In genomic region chr2:216482640-216483039, GRCh38 we compare ENCODE assay signal across 37 cellular contexts.
"Had no signal": no experiment of that assay in that cellular context is flagged by ENCODE, and none has a peak within 500 bp of the region (broad histone marks: within the 10 kb centered on the region; RNA-seq: fewer than 3 reads in every experiment).

No MANE protein-coding gene starts in this region.

- H3K27ac Mint-ChIP-seq: activated CD4-positive, alpha-beta memory T cell treated with anti-CD3 and anti-CD28 coated beads, Interleukin-2, amount 10 ng/mL, durations not matched to agents 7 days and 5 days; activated CD4-positive, alpha-beta T cell treated with anti-CD3 and anti-CD28 coated beads for 36 hours; activated CD4-positive, alpha-beta T cell treated with anti-CD3 and anti-CD28 coated beads, Interleukin-2, amount 10 ng/mL, durations not matched to agents 7 days and 5 days; activated naive CD4-positive, alpha-beta T cell treated with anti-CD3 and anti-CD28 coated beads for 36 hours; activated naive CD4-positive, alpha-beta T cell treated with anti-CD3 and anti-CD28 coated beads, Interleukin-2, amount 50 U/mL, for 72 hours; activated naive CD8-positive, alpha-beta T cell treated with anti-CD3 and anti-CD28 coated beads for 36 hours; activated T-helper 1 cell treated with anti-CD3 and anti-CD28 coated beads, Interleukin-12 subunit alpha, Interleukin-12 subunit beta, Interleukin-2, Interleukin-4 antibody, amounts not matched to agents 30 ng/mL and 10 ng/mL and 1 ng/mL, durations not matched to agents 14 hours and 24 hours and 36 hours; activated T-helper 17 cell treated with anti-CD3 and anti-CD28 coated beads, Interleukin-2, amount 50 U/mL, for 72 hours; T-helper 1 cell treated with Interleukin-12 subunit alpha and Interleukin-12 subunit beta and Interleukin-4 antibody, amounts not matched to agents 30 μg/mL and 1 μg/mL, for 36 hours; T-helper 2 cell treated with Interferon-gamma antibody and Interleukin-4, amounts not matched to agents 5 μg/mL and 100 μg/mL, for 36 hours; WTC11 had no signal

- H3K4me1 ChIP-seq: adrenal gland, body of pancreas, breast epithelium had no signal

- H3K4me3 Mint-ChIP-seq: activated CD4-positive, alpha-beta memory T cell treated with anti-CD3 and anti-CD28 coated beads, Interleukin-2, amount 10 ng/mL, durations not matched to agents 7 days and 5 days; activated CD4-positive, alpha-beta T cell treated with anti-CD3 and anti-CD28 coated beads for 36 hours; activated CD4-positive, alpha-beta T cell treated with anti-CD3 and anti-CD28 coated beads, Interleukin-2, amount 10 ng/mL, durations not matched to agents 7 days and 5 days; activated naive CD4-positive, alpha-beta T cell treated with anti-CD3 and anti-CD28 coated beads for 36 hours; activated naive CD8-positive, alpha-beta T cell treated with anti-CD3 and anti-CD28 coated beads for 36 hours; activated T-cell treated with anti-CD3 and anti-CD28 coated beads, Interleukin-2, amount 50 U/mL, for 4 hours; activated T-cell treated with anti-CD3 and anti-CD28 coated beads, Interleukin-2, amount 50 U/mL, for 72 hours; activated T-helper 1 cell treated with anti-CD3 and anti-CD28 coated beads, Interleukin-12 subunit alpha, Interleukin-12 subunit beta, Interleukin-2, Interleukin-4 antibody, amounts not matched to agents 30 ng/mL and 10 ng/mL and 1 ng/mL, durations not matched to agents 14 hours and 24 hours and 36 hours; activated T-helper 17 cell treated with anti-CD3 and anti-CD28 coated beads, Interleukin-2, amount 50 U/mL, for 72 hours; T-helper 1 cell treated with Interleukin-12 subunit alpha and Interleukin-12 subunit beta and Interleukin-4 antibody, amounts not matched to agents 30 μg/mL and 1 μg/mL, for 36 hours; T-helper 2 cell treated with Interferon-gamma antibody and Interleukin-4, amounts not matched to agents 5 μg/mL and 100 μg/mL, for 36 hours; WTC11 had no signal

- H3K4me1 Mint-ChIP-seq: activated CD4-positive, alpha-beta T cell treated with anti-CD3 and anti-CD28 coated beads, Interleukin-2, amount 10 ng/mL, durations not matched to agents 7 days and 5 days; activated T-helper 17 cell treated with anti-CD3 and anti-CD28 coated beads, Interleukin-2, amount 50 U/mL, for 72 hours had no signal

- ATAC-seq: activated CD4-positive, alpha-beta T cell treated with anti-CD3 and anti-CD28 coated beads for 36 hours; activated CD4-positive, CD25-positive, alpha-beta regulatory T cell treated with anti-CD3 and anti-CD28 coated beads, Interleukin-2, amount 50 U/mL, for 24 hours; activated naive CD4-positive, alpha-beta T cell treated with anti-CD3 and anti-CD28 coated beads, Interleukin-2, amount 50 U/mL, for 72 hours; activated T-cell treated with anti-CD3 and anti-CD28 coated beads, Interleukin-2, amount 50 U/mL, for 4 hours; activated T-cell treated with anti-CD3 and anti-CD28 coated beads, Interleukin-2, amount 50 U/mL, for 72 hours; activated T-helper 17 cell treated with anti-CD3 and anti-CD28 coated beads, Interleukin-2, amount 50 U/mL, for 72 hours; body of pancreas; WTC11 had no signal

- H3K4me3 ChIP-seq: adrenal gland, body of pancreas, breast epithelium had no signal

- DNase-seq: activated CD4-positive, alpha-beta memory T cell treated with anti-CD3 and anti-CD28 coated beads, Interleukin-2, amount 10 ng/mL, durations not matched to agents 7 days and 5 days; activated CD4-positive, alpha-beta T cell treated with anti-CD3 and anti-CD28 coated beads for 1 hour; activated CD4-positive, alpha-beta T cell treated with anti-CD3 and anti-CD28 coated beads for 36 hours; activated CD4-positive, alpha-beta T cell treated with anti-CD3 and anti-CD28 coated beads for 48 hours; activated CD4-positive, alpha-beta T cell treated with anti-CD3 and anti-CD28 coated beads, Interleukin-2, amount 10 ng/mL, durations not matched to agents 7 days and 5 days; activated CD4-positive, alpha-beta T cell treated with anti-CD3 and anti-CD28 coated beads, Interleukin-2, amount 50 U/mL, for 48 hours; activated CD4-positive, CD25-positive, alpha-beta regulatory T cell; activated CD8-positive, alpha-beta memory T cell treated with anti-CD3 and anti-CD28 coated beads, Interleukin-2, amount 50 U/mL, for 4 hours; activated effector memory CD4-positive, alpha-beta T cell treated with anti-CD3 and anti-CD28 coated beads, Interleukin-2, amount 50 U/mL, for 16 hours; activated gamma-delta T cell treated with Interleukin-2 at 50 U/mL for 16 hours; activated naive CD4-positive, alpha-beta T cell; activated naive CD4-positive, alpha-beta T cell treated with anti-CD3 and anti-CD28 coated beads for 36 hours; activated naive CD4-positive, alpha-beta T cell treated with anti-CD3 and anti-CD28 coated beads, Interleukin-2, amount 50 U/mL, for 16 hours; activated naive CD8-positive, alpha-beta T cell treated with anti-CD3 and anti-CD28 coated beads for 36 hours; activated T-cell treated with anti-CD3 and anti-CD28 coated beads for 4 hours; activated T-cell treated with anti-CD3 and anti-CD28 coated beads, Interleukin-2, amount 50 U/mL, for 1 hour; activated T-cell treated with anti-CD3 and anti-CD28 coated beads, Interleukin-2, amount 50 U/mL, for 4 hours; activated T-cell treated with anti-CD3 and anti-CD28 coated beads, Interleukin-2, amount 50 U/mL, for 72 hours; adrenal gland; amniotic stem cell; aorta; body of pancreas; brain microvascular endothelial cell; central memory CD4-positive, alpha-beta T cell; T-helper 1 cell; T-helper 2 cell; T-helper 9 cell; WERI-Rb-1 had no signal

- H3K27ac ChIP-seq: adrenal gland, body of pancreas, brain microvascular endothelial cell, breast epithelium, WERI-Rb-1 had no signal

- H3K9me3 ChIP-seq: adrenal gland, body of pancreas, breast epithelium had no signal

- H3K9me3 Mint-ChIP-seq: activated CD4-positive, alpha-beta memory T cell treated with anti-CD3 and anti-CD28 coated beads, Interleukin-2, amount 10 ng/mL, durations not matched to agents 7 days and 5 days; activated CD4-positive, alpha-beta T cell treated with anti-CD3 and anti-CD28 coated beads, Interleukin-2, amount 10 ng/mL, durations not matched to agents 7 days and 5 days; activated naive CD4-positive, alpha-beta T cell treated with anti-CD3 and anti-CD28 coated beads for 36 hours; activated naive CD4-positive, alpha-beta T cell treated with anti-CD3 and anti-CD28 coated beads, Interleukin-2, amount 50 U/mL, for 72 hours; activated naive CD8-positive, alpha-beta T cell treated with anti-CD3 and anti-CD28 coated beads for 36 hours; activated T-cell treated with anti-CD3 and anti-CD28 coated beads, Interleukin-2, amount 50 U/mL, for 4 hours; activated T-cell treated with anti-CD3 and anti-CD28 coated beads, Interleukin-2, amount 50 U/mL, for 72 hours; activated T-helper 1 cell treated with anti-CD3 and anti-CD28 coated beads, Interleukin-12 subunit alpha, Interleukin-12 subunit beta, Interleukin-2, Interleukin-4 antibody, amounts not matched to agents 30 ng/mL and 10 ng/mL and 1 ng/mL, durations not matched to agents 14 hours and 24 hours and 36 hours; activated T-helper 17 cell treated with anti-CD3 and anti-CD28 coated beads, Interleukin-2, amount 50 U/mL, for 72 hours; T-helper 1 cell treated with Interleukin-12 subunit alpha and Interleukin-12 subunit beta and Interleukin-4 antibody, amounts not matched to agents 30 μg/mL and 1 μg/mL, for 36 hours; T-helper 2 cell treated with Interferon-gamma antibody and Interleukin-4, amounts not matched to agents 5 μg/mL and 100 μg/mL, for 36 hours; WTC11 had no signal

- H3K27me3 Mint-ChIP-seq: activated CD4-positive, alpha-beta memory T cell treated with anti-CD3 and anti-CD28 coated beads, Interleukin-2, amount 10 ng/mL, durations not matched to agents 7 days and 5 days; activated CD4-positive, alpha-beta T cell treated with anti-CD3 and anti-CD28 coated beads for 36 hours; activated CD4-positive, alpha-beta T cell treated with anti-CD3 and anti-CD28 coated beads, Interleukin-2, amount 10 ng/mL, durations not matched to agents 7 days and 5 days; activated naive CD8-positive, alpha-beta T cell treated with anti-CD3 and anti-CD28 coated beads for 36 hours; activated T-helper 17 cell treated with anti-CD3 and anti-CD28 coated beads, Interleukin-2, amount 50 U/mL, for 72 hours had no signal

- FAIRE-seq: astrocyte had no signal

- H3K27me3 ChIP-seq: adrenal gland, body of pancreas, brain microvascular endothelial cell, breast epithelium had no signal

- H3K36me3 ChIP-seq: brain microvascular endothelial cell, breast epithelium had no signal
